Comparison of ENCODE assay signal across 31 cellular contexts in genomic region chr5:144013816-144014215, GRCh38.
"Had no signal": no experiment of that assay in that cellular context is flagged by ENCODE, and none has a peak within 500 bp of the region (broad histone marks: within the 10 kb centered on the region; RNA-seq: fewer than 3 reads in every experiment).

No MANE protein-coding gene starts in this region.

- H3K79me2 ChIP-seq: parathyroid adenoma had no signal

- H3K27ac ChIP-seq: neutrophil, ovary, parathyroid adenoma, psoas muscle, right lobe of liver, sigmoid colon, spleen, suprapubic skin, testis, tibial artery, transverse colon, upper lobe of right lung, uterus had no signal

- H3K27me3 Mint-ChIP-seq: stimulated activated memory B cell treated with anti-CD40 and anti-IgM and Interleukin-4, amounts not matched to agents 10 μg/mL and 1 μg/mL and 100 μg/mL, for 72 hours; stimulated activated naive CD8-positive, alpha-beta T cell treated with anti-CD3 and anti-CD28 coated beads, Interleukin-15, amount 100 ng/mL, for 72 hours had no signal

- H3K4me1 Mint-ChIP-seq: natural killer cell; stimulated activated memory B cell treated with anti-CD40 and anti-IgM and Interleukin-4, amounts not matched to agents 10 μg/mL and 1 μg/mL and 100 μg/mL, for 72 hours; stimulated activated naive CD8-positive, alpha-beta T cell treated with anti-CD3 and anti-CD28 coated beads, Interleukin-15, amount 100 ng/mL, for 72 hours had no signal

- DNase-seq: naive thymus-derived CD4-positive, alpha-beta T cell; natural killer cell; nephron progenitor cell; ovary; psoas muscle; right cardiac atrium; right lobe of liver; sigmoid colon; small intestine; spleen; stimulated activated CD4-positive, alpha-beta T cell treated with anti-CD3 and anti-CD28 coated beads, Interleukin-12 subunit alpha, Interleukin-12 subunit beta, amount 100 ng/mL, for 4 hours; stimulated activated CD4-positive, alpha-beta T cell treated with anti-CD3 and anti-CD28 coated beads, Interleukin-1b, Interleukin-23, amount 100 ng/mL, for 48 hours; stimulated activated CD4-positive, alpha-beta T cell treated with anti-CD3 and anti-CD28 coated beads, Interleukin-4, amount 100 ng/mL, for 1 hour; stimulated activated CD4-positive, alpha-beta T cell treated with anti-CD3 and anti-CD28 coated beads, Interleukin-4, amount 100 ng/mL, for 4 hours; stimulated activated CD8-positive, alpha-beta memory T cell treated with anti-CD3 and anti-CD28 coated beads, Interleukin-4, amount 100 ng/mL, for 48 hours; stimulated activated naive CD4-positive, alpha-beta T cell; stimulated activated naive CD8-positive, alpha-beta T cell treated with anti-CD3 and anti-CD28 coated beads, Interleukin-15, amount 100 ng/mL, for 72 hours; stimulated activated naive CD8-positive, alpha-beta T cell treated with anti-CD3 and anti-CD28 coated beads, Interleukin-15, Interleukin-2, amounts not matched to agents 100 U/mL and 50 U/mL, for 24 hours; substantia nigra; testis; tibial artery; transverse colon; upper lobe of right lung; uterus had no signal

- H3K36me3 ChIP-seq: neutrophil, ovary, right lobe of liver, sigmoid colon, spleen, suprapubic skin, tibial artery, transverse colon, upper lobe of right lung, uterus had no signal

- H3K36me3 Mint-ChIP-seq: natural killer cell; stimulated activated memory B cell treated with anti-CD40 and anti-IgM and Interleukin-4, amounts not matched to agents 10 μg/mL and 1 μg/mL and 100 μg/mL, for 72 hours had no signal

- H3K4me3 Mint-ChIP-seq: naive thymus-derived CD4-positive, alpha-beta T cell; natural killer cell; nephron progenitor cell; neural crest cell; stimulated activated memory B cell treated with anti-CD40 and anti-IgM and Interleukin-4, amounts not matched to agents 10 μg/mL and 1 μg/mL and 100 μg/mL, for 72 hours; stimulated activated naive CD8-positive, alpha-beta T cell treated with anti-CD3 and anti-CD28 coated beads, Interleukin-15, amount 100 ng/mL, for 72 hours; type B pancreatic cell had no signal

- H2AFZ ChIP-seq: parathyroid adenoma had no signal

- H3K27me3 ChIP-seq: neutrophil, ovary, right lobe of liver, sigmoid colon, spleen, suprapubic skin, testis, tibial artery, transverse colon, upper lobe of right lung, uterus had no signal

- H3K4me3 ChIP-seq: ovary, psoas muscle, right lobe of liver, sigmoid colon, spleen, suprapubic skin, testis, tibial artery, transverse colon, upper lobe of right lung, uterus had no signal

- ATAC-seq: naive thymus-derived CD4-positive, alpha-beta T cell; natural killer cell; right lobe of liver; stimulated activated memory B cell treated with anti-CD40 and anti-IgM and Interleukin-4, amounts not matched to agents 10 μg/mL and 1 μg/mL and 100 μg/mL, for 72 hours; stimulated activated naive CD8-positive, alpha-beta T cell treated with anti-CD3 and anti-CD28 coated beads, Interleukin-15, amount 100 ng/mL, for 72 hours; stimulated activated naive CD8-positive, alpha-beta T cell treated with anti-CD3 and anti-CD28 coated beads, Interleukin-15, Interleukin-2, amounts not matched to agents 100 U/mL and 50 U/mL, for 24 hours; upper lobe of right lung had no signal

- H3K9me3 ChIP-seq: ovary, psoas muscle, suprapubic skin, testis, tibial artery, upper lobe of right lung, uterus had no signal

- H3K4me1 ChIP-seq: parathyroid adenoma, psoas muscle, right lobe of liver, spleen, suprapubic skin, testis, tibial artery, transverse colon, upper lobe of right lung, uterus had no signal

- H3K27ac Mint-ChIP-seq: naive thymus-derived CD4-positive, alpha-beta T cell; natural killer cell; nephron progenitor cell; progenitor cell of endocrine pancreas; stimulated activated memory B cell treated with anti-CD40 and anti-IgM and Interleukin-4, amounts not matched to agents 10 μg/mL and 1 μg/mL and 100 μg/mL, for 72 hours; stimulated activated naive CD8-positive, alpha-beta T cell treated with anti-CD3 and anti-CD28 coated beads, Interleukin-15, amount 100 ng/mL, for 72 hours; type B pancreatic cell had no signal

- H3K9ac ChIP-seq: parathyroid adenoma had no signal
